In the genomic region with DNA sequence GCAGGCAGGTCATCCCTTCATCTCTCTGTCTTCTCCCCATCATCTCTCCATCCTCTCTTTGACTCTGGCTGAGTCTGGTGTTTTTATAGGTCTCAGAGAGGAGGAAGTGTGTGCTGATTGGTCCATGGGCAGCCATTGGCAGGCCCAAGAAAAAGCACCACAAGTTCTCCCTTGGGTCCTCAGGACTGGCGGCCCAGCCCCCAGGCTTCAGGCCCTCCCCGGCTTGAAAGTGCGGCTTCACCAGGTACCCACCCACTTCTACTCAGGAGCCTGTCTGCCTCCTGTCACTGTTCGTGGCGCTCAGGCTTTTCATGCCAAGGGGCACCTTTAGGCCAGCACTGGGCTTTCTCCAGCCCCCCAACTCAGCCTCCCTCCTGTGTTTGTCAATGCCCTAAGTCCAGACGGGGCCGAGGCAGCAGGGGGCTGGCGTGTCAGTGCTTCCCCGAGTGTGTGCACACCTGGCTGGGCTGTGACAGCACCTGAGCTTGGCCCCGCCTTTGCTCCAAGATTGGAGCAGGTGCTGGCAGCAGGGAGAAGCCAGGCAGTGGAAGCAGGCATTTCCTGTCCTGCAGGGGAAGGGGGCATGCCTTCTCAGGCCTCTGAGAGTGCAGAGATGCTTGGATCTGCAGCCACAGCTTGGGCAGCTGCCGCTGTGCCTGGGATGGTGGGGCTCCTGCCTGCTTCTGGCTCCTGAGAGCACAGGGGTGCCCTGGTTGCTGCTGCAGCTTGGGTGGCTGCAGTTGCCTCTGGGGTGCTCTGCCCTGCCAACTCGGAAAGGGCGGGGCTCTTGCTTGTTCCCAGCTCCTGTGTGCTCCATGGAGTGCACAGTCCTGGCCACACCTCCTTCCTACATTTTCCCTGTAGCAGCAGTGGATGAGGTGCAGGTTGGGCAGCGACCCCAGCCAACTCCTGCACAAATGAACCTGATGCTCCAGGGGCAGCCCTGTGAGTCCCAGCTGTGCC, we compare ENCODE assay signal across 16 cellular contexts.
"Had no signal": no experiment of that assay in that cellular context is flagged by ENCODE, and none has a peak within 500 bp of the region (broad histone marks: within the 10 kb centered on the region; RNA-seq: fewer than 3 reads in every experiment).

No MANE protein-coding gene starts in this region.

- FAIRE-seq: endometrium, TTC549, urothelium cell line had no signal

- H3K4me3 ChIP-seq: sigmoid colon had no signal

- H3K27ac ChIP-seq: foreskin keratinocyte, sigmoid colon had no signal

- ATAC-seq: activated CD8-positive, alpha-beta memory T cell treated with anti-CD3 and anti-CD28 coated beads, Interleukin-2, amount 10 ng/mL, durations not matched to agents 7 days and 5 days; activated T-cell treated with anti-CD3 and anti-CD28 coated beads, Interleukin-2, amount 50 U/mL, for 4 hours; foreskin keratinocyte; left cardiac atrium; naive thymus-derived CD8-positive, alpha-beta T cell; stimulated activated naive CD8-positive, alpha-beta T cell treated with anti-CD3 and anti-CD28 coated beads, Interleukin-15, Interleukin-2, amounts not matched to agents 100 U/mL and 50 U/mL, for 24 hours had no signal

- H3K36me3 ChIP-seq: sigmoid colon had no signal

- H3K9me3 ChIP-seq: sigmoid colon had no signal

- H3K27me3 ChIP-seq: sigmoid colon had no signal

- DNase-seq: activated CD4-positive, alpha-beta T cell treated with anti-CD3 and anti-CD28 coated beads, Interleukin-2, amount 50 U/mL, for 48 hours; activated CD8-positive, alpha-beta memory T cell treated with anti-CD3 and anti-CD28 coated beads, Interleukin-2, amount 10 ng/mL, durations not matched to agents 7 days and 5 days; activated gamma-delta T cell; activated T-cell treated with anti-CD3 and anti-CD28 coated beads, Interleukin-2, amount 50 U/mL, for 4 hours; amygdala; foreskin keratinocyte; immature natural killer cell; left cardiac atrium; naive thymus-derived CD8-positive, alpha-beta T cell; sigmoid colon; stimulated activated CD4-positive, alpha-beta T cell treated with anti-CD3 and anti-CD28 coated beads, Interleukin-2, amount 100 ng/mL, for 48 hours; stimulated activated naive CD8-positive, alpha-beta T cell treated with anti-CD3 and anti-CD28 coated beads, Interleukin-15, Interleukin-2, amounts not matched to agents 100 U/mL and 50 U/mL, for 24 hours; T-helper 2 cell had no signal

- H3K4me1 ChIP-seq: foreskin keratinocyte had no signal
